In the genomic region with DNA sequence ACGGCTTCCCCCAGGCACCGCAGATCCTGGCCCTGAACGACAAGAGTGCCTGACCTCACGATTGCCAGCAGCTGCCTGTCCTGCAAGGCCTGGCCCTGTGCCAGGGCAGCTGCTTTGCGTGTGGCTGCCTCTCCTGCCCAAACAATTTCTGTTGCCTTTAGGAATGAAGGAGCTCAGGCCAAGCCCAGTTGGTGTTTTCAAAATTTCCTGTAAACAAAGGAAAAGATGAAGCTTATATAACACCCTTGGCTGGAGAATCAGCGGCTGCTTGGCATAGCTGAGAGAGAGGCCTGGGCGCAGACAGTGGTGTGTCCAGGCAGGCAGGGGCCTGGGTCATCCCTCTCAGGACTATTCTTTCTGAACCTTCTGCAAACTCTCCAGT, we compare ENCODE assay signal across 8 cellular contexts. TPM values are rescaled to one million over a fixed set of nuclear protein-coding genes. Genes with fewer than 3 reads are reported as not detected.
DNase-seq lines count a peak whose midpoint lies in the region; ATAC-seq and TF ChIP-seq lines count a peak whose summit lies in the region.
"Had no signal": no experiment of that assay in that cellular context is flagged by ENCODE, and none has a peak within 500 bp of the region (broad histone marks: within the 10 kb centered on the region; RNA-seq: fewer than 3 reads in every experiment).

No MANE protein-coding gene starts in this region.

- H3K36me3 ChIP-seq in right atrium auricular region, result no peaks in the 10 kb centered on the region

- no peak for ATAC-seq in GM19395 (IDR thresholded peaks at IDR 0.05; ENCODE audit: unreplicated experiment)

- no peaks in the 10 kb centered on the region for H3K27me3 ChIP-seq in right atrium auricular region

- DNase-seq in NAMALWA (ENCODE audit: low spot score) (peak; percentile 16), right atrium auricular region (ENCODE audit: low spot score) (peak; percentile 89), smooth muscle cell of the brain vasculature (ENCODE audit: low read depth, low spot score) (peak; percentile 65), A172 (ENCODE audit: low spot score) (no peak)
- no peak for DNase-seq in activated naive CD4-positive, alpha-beta T cell (lab: John Stamatoyannopoulos, UW)

- H3K27ac ChIP-seq in angular gyrus (ENCODE audit: low read depth, low read length), result peak overlapping the region; percentile 100
- peak overlapping the region; percentile 93 for H3K27ac ChIP-seq in right atrium auricular region

- H3K9me3 ChIP-seq in right atrium auricular region, result no peaks in the 10 kb centered on the region

- TF ChIP-seq CTCF in right atrium auricular region (IDR thresholded peaks at IDR 0.05), result no peak

- no peak overlapping the region for H3K4me3 ChIP-seq in right atrium auricular region

- H3K4me1 ChIP-seq in right atrium auricular region, result peaks cover 0 to 36% of the 10 kb centered on the region in 2 donors

RNA-seq across cellular contexts. Expression of a gene that starts 11.7 kb away (rescaled TPM):
- total RNA-seq in right atrium auricular region, result not detected
- 1.9 and 3.1 TPM in 2 replicates for total RNA-seq in A172 (2014; rRNA removed; shearing (Covaris generic))
- total RNA-seq: NCI-H460 had no signal

RNA-seq across cellular contexts. Expression of a gene that starts 20.0 kb away (rescaled TPM):
- 1 to 10 TPM in 1 of 2 donors, under 1 TPM in 1; 0.22 to 1.8 TPM for total RNA-seq in right atrium auricular region
- total RNA-seq in A172 (2014; rRNA removed; shearing (Covaris generic)), result 0.16 TPM in 1 of 2 replicates, not detected in the other

Comparison
In these comparisons a context has a peak if more than half of its experiments do, and no peak if none do; other contexts are left out.
1. DNase-seq: peak in NAMALWA (single experiment), right atrium auricular region (single experiment) and smooth muscle cell of the brain vasculature (single experiment); none in activated naive CD4-positive, alpha-beta T cell (0 of 4) and A172 (single experiment).